Comparison of ENCODE assay signal across 8 cellular contexts in genomic region chr7:80918406-80918805, GRCh38. TPM values are rescaled to one million over a fixed set of nuclear protein-coding genes. Genes with fewer than 3 reads are reported as not detected.
DNase-seq lines count a peak whose midpoint lies in the region; ATAC-seq and TF ChIP-seq lines count a peak whose summit lies in the region.

No MANE protein-coding gene starts in this region.

- H3K27me3 ChIP-seq in right atrium auricular region, result no peaks in the 10 kb centered on the region
- no peaks in the 10 kb centered on the region for H3K27me3 ChIP-seq in gastrocnemius medialis

- peaks cover 0 to 6% (median 0%) of the 10 kb centered on the region in 9 donors for H3K9me3 Mint-ChIP-seq in naive thymus-derived CD8-positive, alpha-beta T cell

- peaks cover 0 to 7% (median 5%) of the 10 kb centered on the region in 4 donors for H3K4me1 Mint-ChIP-seq in naive thymus-derived CD8-positive, alpha-beta T cell

- peak overlapping the region; percentile 93 for H3K27ac ChIP-seq in VCaP
- peak overlapping the region; percentile 79 to 84 for H3K27ac ChIP-seq in right atrium auricular region
- peak overlapping the region; percentile 82 to 89 (median 84) for H3K27ac ChIP-seq in gastrocnemius medialis

- no peaks in the 10 kb centered on the region for H3K9me3 ChIP-seq in right atrium auricular region
- no peaks in the 10 kb centered on the region for H3K9me3 ChIP-seq in gastrocnemius medialis

- H3K36me3 ChIP-seq in right atrium auricular region (peaks cover 5% of the 10 kb centered on the region), gastrocnemius medialis (no peaks in the 10 kb centered on the region)

- DNase-seq in GM13976 (ENCODE audit: low spot score) (peak; percentile 39), right atrium auricular region (ENCODE audit: low spot score) (no peak), gastrocnemius medialis (no peak), ureter (ENCODE audit: low spot score) (no peak), AML-193 (lab: John Stamatoyannopoulos, UW) (no peak)
- DNase-seq in naive thymus-derived CD8-positive, alpha-beta T cell, result no peak

- POLR2A ChIA-PET in naive thymus-derived CD8-positive, alpha-beta T cell (lab: Charles Lee), result no interaction called here

- ATAC-seq in HG02870 (IDR thresholded peaks at IDR 0.05; ENCODE audit: unreplicated experiment) (peak; percentile 80), gastrocnemius medialis (peak; percentile 56 to 59)
- no peak for ATAC-seq in naive thymus-derived CD8-positive, alpha-beta T cell

- TF ChIP-seq POLR2A in gastrocnemius medialis (IDR thresholded peaks at IDR 0.05), result no peak

- H3K4me1 ChIP-seq in right atrium auricular region (peaks cover 0 to 7% of the 10 kb centered on the region in 2 donors), gastrocnemius medialis (peaks cover 12 to 25% of the 10 kb centered on the region in 2 donors)

- in situ Hi-C loops in GM13976 (cut with MboI; ENCODE audit: low sequenced_read_pairs, unreplicated experiment), result no loop called here
- in situ Hi-C loops in gastrocnemius medialis (cut with MboI; ENCODE audit: low sequenced_read_pairs in 4 of 4), result loop anchor here in 2 of 4 donors (10.0 to 25.0 kb wide), 2 partner anchors 134 to 544 kb away; no protein-coding TSS in a partner anchor

- H3K27me3 Mint-ChIP-seq in naive thymus-derived CD8-positive, alpha-beta T cell, result peaks cover 35 to 75% (median 38%) of the 10 kb centered on the region in 5 donors

- no peak overlapping the region for H3K27ac Mint-ChIP-seq in naive thymus-derived CD8-positive, alpha-beta T cell

- TF ChIP-seq CTCF in GM13976 (IDR thresholded peaks at IDR 0.05; ENCODE audit: borderline replicate concordance, control extremely low read depth, extremely low read depth, insufficient read depth, missing control alignments) (no peak), VCaP (conservative IDR thresholded peaks at IDR 0.05) (no peak), right atrium auricular region (IDR thresholded peaks at IDR 0.05) (no peak), gastrocnemius medialis (IDR thresholded peaks at IDR 0.05 in 4 of 5, conservative IDR thresholded peaks at IDR 0.05 in 1 of 5) (no peak)

- peaks cover 0 to 7% (median 1%) of the 10 kb centered on the region in 3 donors for H3K36me3 Mint-ChIP-seq in naive thymus-derived CD8-positive, alpha-beta T cell

- intact Hi-C loops in gastrocnemius medialis (cut with DNase I; ENCODE audit: low total_unique reads), result loop anchor here (5.0 to 10.0 kb wide), 4 partner anchors 136 to 414 kb away; no protein-coding TSS in a partner anchor

- H3K4me3 ChIP-seq in right atrium auricular region (peak overlapping the region; percentile 56 to 60), gastrocnemius medialis (peak overlapping the region; percentile 67 to 89 (median 74))

- peak overlapping the region in 4 of 10 donors; percentile 31 to 78 (median 54) for H3K4me3 Mint-ChIP-seq in naive thymus-derived CD8-positive, alpha-beta T cell

RNA-seq across cellular contexts. Expression of gene SEMA3C, which starts 0.4 kb away (rescaled TPM):
- total RNA-seq in right atrium auricular region, result 10 to 100 TPM; 58.3 to 61.6 TPM
- total RNA-seq in gastrocnemius medialis, result 10 to 100 TPM in 2 of 4 donors, 1 to 10 TPM in 2; 5.4 to 58.5 (median 30.3) TPM
- total RNA-seq in ureter, result 111 TPM
- total RNA-seq in naive thymus-derived CD8-positive, alpha-beta T cell, result not detected
- polyA plus RNA-seq in naive thymus-derived CD8-positive, alpha-beta T cell, result not detected

Comparison
In these comparisons a context has a peak if more than half of its experiments do, and no peak if none do; other contexts are left out.
1. ATAC-seq: peak in HG02870 (single experiment) and gastrocnemius medialis (2 of 2); none in naive thymus-derived CD8-positive, alpha-beta T cell (0 of 2).
2. RNA of gene SEMA3C, which starts 0.4 kb away (total RNA-seq): 111 TPM in ureter (single experiment), 58.3 to 61.6 TPM in right atrium auricular region and 5.4 to 58.5 TPM in gastrocnemius medialis; not detected in naive thymus-derived CD8-positive, alpha-beta T cell; every median in the first group is over 4 times any median in the second.
3. Peak in every context shown above with its lines, with median percentiles within 50 percentile points of each other: H3K27ac ChIP-seq.